1 cellular context compared by ENCODE assay signal in genomic region chr19:4624733-4625362, GRCh38.
A peak's percentile ranks its signal among the peaks of the same experiment; 100 is the strongest.
TF ChIP-seq lines count a peak whose summit lies in the region.

No MANE protein-coding gene starts in this region.

TF ChIP-seq in HepG2, 621 proteins besides CTCF, POLR2A, EP300 and RAD21 (continued from another document and continues in another):
- no peak for TF ChIP-seq AKNA (CRISPR knock-in tag; IDR thresholded peaks at IDR 0.05; ENCODE audit: borderline replicate concordance)
- TF ChIP-seq ZNF556 (CRISPR knock-in tag; IDR thresholded peaks at IDR 0.05; ENCODE audit: borderline replicate concordance), result no peak
- TF ChIP-seq ASH2L (IDR thresholded peaks at IDR 0.05; ENCODE audit: insufficient read length, low read depth, low read length), result no peak
- TF ChIP-seq DZIP1 (CRISPR knock-in tag; IDR thresholded peaks at IDR 0.05), result no peak
- TF ChIP-seq KLF9 (CRISPR knock-in tag; IDR thresholded peaks at IDR 0.05; ENCODE audit: low read depth), result no peak
- no peak for TF ChIP-seq SSRP1 (CRISPR knock-in tag; IDR thresholded peaks at IDR 0.05)
- no peak for TF ChIP-seq BCL3 (CRISPR knock-in tag; IDR thresholded peaks at IDR 0.05)
- TF ChIP-seq JUND (CRISPR knock-in tag; IDR thresholded peaks at IDR 0.05), result no peak
- peak; percentile 50; the same call in 1 of the 2 replicates for TF ChIP-seq ZNF574 (CRISPR knock-in tag; IDR thresholded peaks at IDR 0.05)
- TF ChIP-seq ZNF549 (CRISPR knock-in tag; IDR thresholded peaks at IDR 0.05), result no peak
- no peak for TF ChIP-seq GPN1 (CRISPR knock-in tag; IDR thresholded peaks at IDR 0.05; ENCODE audit: borderline replicate concordance)
- TF ChIP-seq ZNF841 (CRISPR knock-in tag; IDR thresholded peaks at IDR 0.05; ENCODE audit: borderline replicate concordance), result no peak
- TF ChIP-seq AHR (CRISPR knock-in tag; IDR thresholded peaks at IDR 0.05), result no peak
- TF ChIP-seq SMAD9 (CRISPR knock-in tag; IDR thresholded peaks at IDR 0.05), result no peak
- TF ChIP-seq SPEN (CRISPR knock-in tag; IDR thresholded peaks at IDR 0.05; ENCODE audit: low read depth), result 0 out of 2 replicates have a peak, but pooled peaks have one; percentile 38
- TF ChIP-seq ZNF317 (CRISPR knock-in tag; IDR thresholded peaks at IDR 0.05), result no peak
- no peak for TF ChIP-seq ZNF598 (CRISPR knock-in tag; IDR thresholded peaks at IDR 0.05; ENCODE audit: borderline replicate concordance)
- TF ChIP-seq SOX5 (CRISPR knock-in tag; IDR thresholded peaks at IDR 0.05; ENCODE audit: borderline replicate concordance), result 0 out of 2 replicates have a peak, but pooled peaks have one; percentile 9
- peak; percentile 41; the same call in 1 of the 2 replicates for TF ChIP-seq ZBTB7B (CRISPR knock-in tag; IDR thresholded peaks at IDR 0.05)
- TF ChIP-seq ZNF30 (CRISPR knock-in tag; IDR thresholded peaks at IDR 0.05), result no peak
- no peak for TF ChIP-seq FOXA1 (IDR thresholded peaks at IDR 0.05)
- TF ChIP-seq FOXA1 (CRISPR knock-in tag; IDR thresholded peaks at IDR 0.05), result peak; percentile 10; the same call in 1 of the 2 replicates
- 0 out of 2 replicates have a peak, but pooled peaks have one; percentile 45 for TF ChIP-seq IKZF5 (CRISPR knock-in tag; IDR thresholded peaks at IDR 0.05)
- TF ChIP-seq ZNF720 (CRISPR knock-in tag; IDR thresholded peaks at IDR 0.05), result no peak
- TF ChIP-seq ZNF224 (CRISPR knock-in tag; IDR thresholded peaks at IDR 0.05), result no peak
- no peak for TF ChIP-seq ZBTB43 (CRISPR knock-in tag; conservative IDR thresholded peaks at IDR 0.05)
- no peak for TF ChIP-seq IRF1 (CRISPR knock-in tag; IDR thresholded peaks at IDR 0.05; ENCODE audit: low read depth)
- no peak for TF ChIP-seq PRMT3 (CRISPR knock-in tag; IDR thresholded peaks at IDR 0.05; ENCODE audit: borderline replicate concordance, low read depth)
- TF ChIP-seq SMC3 (IDR thresholded peaks at IDR 0.05; ENCODE audit: low read length), result peak; percentile 15; the same call in 1 of the 2 replicates
- no peak for TF ChIP-seq SALL2 (CRISPR knock-in tag; IDR thresholded peaks at IDR 0.05)
- no peak for TF ChIP-seq ZKSCAN5 (CRISPR knock-in tag; IDR thresholded peaks at IDR 0.05)
- no peak for TF ChIP-seq ZC3H4 (CRISPR knock-in tag; IDR thresholded peaks at IDR 0.05; ENCODE audit: borderline replicate concordance)
- no peak for TF ChIP-seq ETV6 (CRISPR knock-in tag; conservative IDR thresholded peaks at IDR 0.05)
- TF ChIP-seq SATB2 (CRISPR knock-in tag; IDR thresholded peaks at IDR 0.05), result no peak
- TF ChIP-seq ZKSCAN8 (CRISPR knock-in tag; IDR thresholded peaks at IDR 0.05; ENCODE audit: borderline replicate concordance), result 0 out of 2 replicates have a peak, but pooled peaks have one; percentile 60
- no peak for TF ChIP-seq ZC3H13 (CRISPR knock-in tag; IDR thresholded peaks at IDR 0.05)
- TF ChIP-seq ZNF770 (CRISPR knock-in tag; IDR thresholded peaks at IDR 0.05), result peak; percentile 98
- TF ChIP-seq GMEB1 (CRISPR knock-in tag; IDR thresholded peaks at IDR 0.05; ENCODE audit: borderline replicate concordance), result no peak
- no peak for TF ChIP-seq ZIK1 (CRISPR knock-in tag; IDR thresholded peaks at IDR 0.05; ENCODE audit: borderline replicate concordance, low read depth)
- TF ChIP-seq ZNF12 (CRISPR knock-in tag; IDR thresholded peaks at IDR 0.05), result no peak; the same call in 1 of the 2 replicates
- no peak for TF ChIP-seq ZNF503 (CRISPR knock-in tag; IDR thresholded peaks at IDR 0.05)
- TF ChIP-seq ZFAT (CRISPR knock-in tag; conservative IDR thresholded peaks at IDR 0.05), result no peak
- TF ChIP-seq ZNF589 (CRISPR knock-in tag; conservative IDR thresholded peaks at IDR 0.05), result no peak
